8 cellular contexts compared by ENCODE assay signal in genomic region chr3:158791259-158791920, GRCh38. TPM values are rescaled to one million over a fixed set of nuclear protein-coding genes. Genes with fewer than 3 reads are reported as not detected.
DNase-seq lines count a peak whose midpoint lies in the region; ATAC-seq, FAIRE-seq and TF ChIP-seq lines count a peak whose summit lies in the region.

No MANE protein-coding gene starts in this region.

- DNase-seq in ACHN = peak; percentile 76
- DNase-seq in NCI-H1048 (lab: John Stamatoyannopoulos, UW) = peak; percentile 57
- peak; percentile 84 for DNase-seq in SIG-M5 treated with dmso at 0.1 percent for 504 hours (lab: John Stamatoyannopoulos, UW; ENCODE audit: unreplicated experiment)
- DNase-seq in mammary epithelial cell = peak; percentile 46
- no peak for DNase-seq in kidney
- DNase-seq in testis = no peak

- no peak for TF ChIP-seq POLR2A in testis (IDR thresholded peaks at IDR 0.05)

- dilution Hi-C loops in mammary epithelial cell (cut with HindIII; ENCODE audit: low sequenced_read_pairs) = no loop called here

- CTCF ChIA-PET in mammary epithelial cell (lab: Charles Lee; ENCODE audit: low non-redundant PET) = interaction anchor here (0.6 to 1.0 kb wide), 6 partner anchors 39 to 239 kb away, joined by 4 to 17 read pairs (median 6); partner anchors contain the start of gene GFM1

- H3K4me1 ChIP-seq in mammary epithelial cell (ENCODE audit: insufficient read depth, low read length) = peaks cover 10% of the 10 kb centered on the region
- H3K4me1 ChIP-seq in kidney (ENCODE audit: control insufficient read depth in 1 of 2, insufficient read depth in 1 of 2, low read depth in 1 of 2, low read length in 2 of 2) = peaks cover 0 to 2% of the 10 kb centered on the region in 2 donors
- no peaks in the 10 kb centered on the region for H3K4me1 ChIP-seq in testis

- whole genome bisulfite sequencing in mammary epithelial cell (ENCODE audit: low coverage, missing lambda C conversion rate) = 0% methylated on average over 8 of the region's 8 CpGs
- WGBS in testis, 2 donors = 11 to 23% methylated on average over 8 of the region's 8 CpGs

- H4K20me1 ChIP-seq in mammary epithelial cell (ENCODE audit: insufficient read depth, low read length) = no peaks in the 10 kb centered on the region

- H3K79me2 ChIP-seq in mammary epithelial cell (ENCODE audit: insufficient read depth, low read length) = no peaks in the 10 kb centered on the region

- BruUV-seq in mammary epithelial cell (replicated peaks; lab: Mats Ljungman, UMichigan) = no TSS peak

- no peak overlapping the region for H3K27ac ChIP-seq in mammary epithelial cell (ENCODE audit: insufficient read depth, low read depth, low read length)
- H3K27ac ChIP-seq in kidney (ENCODE audit: low read depth in 2 of 2, low read length in 2 of 2) = no peak overlapping the region
- no peak overlapping the region for H3K27ac ChIP-seq in testis

- H2AFZ ChIP-seq in mammary epithelial cell (ENCODE audit: low read depth, low read length) = peak overlapping the region; percentile 74

- TF ChIP-seq CTCF in GM12872 (IDR thresholded peaks at IDR 0.05; ENCODE audit: insufficient read depth, low read depth, low read length) (peak; percentile 76), mammary epithelial cell (conservative IDR thresholded peaks at IDR 0.05 in 1 of 2, IDR thresholded peaks at IDR 0.05 in 1 of 2; ENCODE audit: extremely low read depth in 1 of 2, insufficient read depth in 1 of 2, low read depth in 1 of 2, low read length in 2 of 2) (peak; percentile 88), kidney (IDR thresholded peaks at IDR 0.05; ENCODE audit: borderline replicate concordance, extremely low read depth, insufficient read depth) (peak; percentile 92), testis (IDR thresholded peaks at IDR 0.05) (peak; percentile 76 to 78 (median 76))

- H3K4me2 ChIP-seq in mammary epithelial cell (ENCODE audit: insufficient read depth, low read depth, low read length) = peak overlapping the region; percentile 70

- H3K36me3 ChIP-seq in mammary epithelial cell (ENCODE audit: insufficient read depth, low read length) (no peaks in the 10 kb centered on the region), kidney (ENCODE audit: control insufficient read depth in 1 of 2, insufficient read depth in 2 of 2, low read length in 2 of 2) (no peaks in the 10 kb centered on the region), testis (ENCODE audit: low read depth, missing control alignments) (no peaks in the 10 kb centered on the region)

- peak; percentile 92 for FAIRE-seq in kidney (lab: Jason Lieb, UNC)

- H3K27me3 ChIP-seq in mammary epithelial cell (ENCODE audit: insufficient read depth, low read length) (no peaks in the 10 kb centered on the region), testis (no peaks in the 10 kb centered on the region)

- H3K9ac ChIP-seq in mammary epithelial cell (ENCODE audit: insufficient read depth, low read length) (no peak overlapping the region), kidney (ENCODE audit: low read length in 2 of 2) (no peak overlapping the region)

- H3K9me3 ChIP-seq in mammary epithelial cell (replicated peaks; ENCODE audit: insufficient read depth, low read length) (no peaks in the 10 kb centered on the region), kidney (ENCODE audit: control insufficient read depth in 1 of 2, low read length in 2 of 2) (no peaks in the 10 kb centered on the region), testis (no peaks in the 10 kb centered on the region)

- peak; percentile 75 for ATAC-seq in HG02623 (IDR thresholded peaks at IDR 0.05; ENCODE audit: unreplicated experiment)

- peak overlapping the region in 2 of 3 experiments; percentile 2 to 16 for H3K4me3 ChIP-seq in mammary epithelial cell (replicated peaks in 1 of 3; ENCODE audit: insufficient read depth in 1 of 3, low read depth in 2 of 3, low read length in 3 of 3)
- peak overlapping the region in 1 of 2 donors; percentile 32 for H3K4me3 ChIP-seq in kidney (ENCODE audit: low read length in 2 of 2)
- H3K4me3 ChIP-seq in testis = no peak overlapping the region

- intact Hi-C loops in mammary epithelial cell (cut with micrococcal nuclease) (loop anchor here (1.0 kb wide), 3 partner anchors 64 to 132 kb away; partner anchors contain the start of gene LXN), kidney (cut with DNase I) (loop anchor here (10.0 kb wide), 1 partner anchor 127 kb away; no protein-coding TSS in a partner anchor), testis (cut with DNase I; ENCODE audit: low total_unique reads) (loop anchor here (5.0 kb wide), 1 partner anchor 64 kb away; no protein-coding TSS in a partner anchor)

- in situ Hi-C loops in ACHN (cut with HindIII; ENCODE audit: low pct_ligation_motif_present, low pct_unique_long_range_greater_than_20kb, low sequenced_read_pairs) (loop anchor here (25.0 kb wide), 1 partner anchor 129 kb away; the partner anchor contains the start of gene LXN), mammary epithelial cell (cut with MboI; ENCODE audit: low sequenced_read_pairs in 2 of 2) (loop anchor here (5.0 to 25.0 kb wide), 5 partner anchors 64 to 254 kb away; no protein-coding TSS in a partner anchor)

RNA-seq across cellular contexts. Expression of gene MFSD1, which starts 10.5 kb away (rescaled TPM):
- total RNA-seq in mammary epithelial cell (10 to 100 TPM; 35.3 to 92.5 TPM), kidney (76.2 TPM), testis (10 to 100 TPM; 30.6 to 33.9 TPM)
- polyA plus RNA-seq in mammary epithelial cell (27.7 TPM), kidney (ENCODE audit: insufficient read depth, low read depth, low replicate concordance) (46.5 TPM), testis (ENCODE audit: insufficient read depth, low read depth, low replicate concordance) (32.3 TPM)
- polyA minus RNA-seq in mammary epithelial cell = 23.1 TPM

RNA-seq across cellular contexts. Expression of gene RARRES1, which starts 59.1 kb away (rescaled TPM):
- 10 to 100 TPM in 1 of 2 donors, under 1 TPM in 1; 0.52 to 24.3 TPM for total RNA-seq in mammary epithelial cell
- polyA plus RNA-seq in mammary epithelial cell = 0.67 TPM
- polyA minus RNA-seq in mammary epithelial cell = not detected
- 94.0 TPM for total RNA-seq in kidney
- polyA plus RNA-seq in kidney (ENCODE audit: insufficient read depth, low read depth, low replicate concordance) = 10.3 TPM
- total RNA-seq in testis = under 1 TPM; 0.24 to 0.31 TPM
- polyA plus RNA-seq in testis (ENCODE audit: insufficient read depth, low read depth, low replicate concordance) = 9.7 TPM

Comparison
In these comparisons a context has a peak if more than half of its experiments do, and no peak if none do; other contexts are left out.
1. DNase-seq: peak in ACHN (single experiment), NCI-H1048 (single experiment), SIG-M5 treated with dmso at 0.1 percent for 504 hours (single experiment) and mammary epithelial cell (single experiment); none in kidney (single experiment) and testis (single experiment).
2. H3K4me3 ChIP-seq: peak in mammary epithelial cell (2 of 3); none in testis (0 of 2).
3. Peak in every context shown above with its lines, with median percentiles within 50 percentile points of each other: CTCF ChIP-seq.